Comparison of ENCODE assay signal across 8 cellular contexts in genomic region chr12:49763006-49763591, GRCh38. TPM values are rescaled to one million over a fixed set of nuclear protein-coding genes. Genes with fewer than 3 reads are reported as not detected.
DNase-seq lines count a peak whose midpoint lies in the region; ATAC-seq, FAIRE-seq and TF ChIP-seq lines count a peak whose summit lies in the region.

No MANE protein-coding gene starts in this region.

- intact Hi-C loops in right cardiac atrium (cut with DNase I): no loop called here

- H3K36me3 Mint-ChIP-seq in HFFc6 (ENCODE audit: low read depth): peaks cover 45% of the 10 kb centered on the region
- peaks cover 50% of the 10 kb centered on the region for H3K36me3 Mint-ChIP-seq in T-helper 1 cell treated with Interleukin-12 subunit alpha and Interleukin-12 subunit beta and Interleukin-4 antibody, amounts not matched to agents 30 μg/mL and 1 μg/mL, for 36 hours (ENCODE audit: low read depth)

- peaks cover 3% of the 10 kb centered on the region; the same call in 1 of the 2 replicates for H3K27me3 Mint-ChIP-seq in HFFc6 (ENCODE audit: insufficient read depth)
- no peaks in the 10 kb centered on the region for H3K27me3 Mint-ChIP-seq in T-helper 1 cell treated with Interleukin-12 subunit alpha and Interleukin-12 subunit beta and Interleukin-4 antibody, amounts not matched to agents 30 μg/mL and 1 μg/mL, for 36 hours (ENCODE audit: low read depth)

- ATAC-seq in right cardiac atrium (peak; percentile 59 to 78), GM19395 (IDR thresholded peaks at IDR 0.05; ENCODE audit: unreplicated experiment) (no peak)

- H3K9me3 ChIP-seq in right cardiac atrium (ENCODE audit: control insufficient read depth, low read length) (no peaks in the 10 kb centered on the region), small intestine (ENCODE audit: control insufficient read depth, low read depth) (no peaks in the 10 kb centered on the region)

- H3K9me3 Mint-ChIP-seq in HFFc6: no peaks in the 10 kb centered on the region
- no peaks in the 10 kb centered on the region for H3K9me3 Mint-ChIP-seq in T-helper 1 cell treated with Interleukin-12 subunit alpha and Interleukin-12 subunit beta and Interleukin-4 antibody, amounts not matched to agents 30 μg/mL and 1 μg/mL, for 36 hours

- H3K4me1 ChIP-seq in right cardiac atrium (ENCODE audit: control insufficient read depth, insufficient read depth, low read length): no peaks in the 10 kb centered on the region
- no peaks in the 10 kb centered on the region for H3K4me1 ChIP-seq in small intestine (ENCODE audit: control insufficient read depth in 2 of 2, insufficient read depth in 1 of 2, low read depth in 1 of 2, low read length in 1 of 2)

- no peak overlapping the region for H3K4me3 Mint-ChIP-seq in HFFc6
- H3K4me3 Mint-ChIP-seq in T-helper 1 cell treated with Interleukin-12 subunit alpha and Interleukin-12 subunit beta and Interleukin-4 antibody, amounts not matched to agents 30 μg/mL and 1 μg/mL, for 36 hours: peak overlapping the region; percentile 37

- H3K4me3 ChIP-seq in right cardiac atrium (ENCODE audit: low read length) (no peak overlapping the region), small intestine (ENCODE audit: low read depth in 1 of 2, low read length in 2 of 2) (no peak overlapping the region)

- WGBS in right cardiac atrium: 18% methylated on average over 8 of the region's 8 CpGs
- WGBS in small intestine, 3 donors: 29 to 52% (median 35%) methylated on average over 8 of the region's 8 CpGs

- H3K36me3 ChIP-seq in small intestine (ENCODE audit: control insufficient read depth in 2 of 2, insufficient read depth in 2 of 2, low read length in 2 of 2): peaks cover 21 to 28% of the 10 kb centered on the region in 2 donors

- H3K27me3 ChIP-seq in right cardiac atrium (ENCODE audit: control insufficient read depth, insufficient read depth): no peaks in the 10 kb centered on the region
- no peaks in the 10 kb centered on the region for H3K27me3 ChIP-seq in small intestine (ENCODE audit: control insufficient read depth in 2 of 2, insufficient read depth in 2 of 2, low read length in 2 of 2)

- H3K27ac ChIP-seq in C4-2B (no peak overlapping the region), right cardiac atrium (ENCODE audit: low read length) (no peak overlapping the region), small intestine (ENCODE audit: low read depth in 1 of 2, low read length in 1 of 2) (no peak overlapping the region)

- FAIRE-seq in small intestine (lab: Jason Lieb, UNC): no peak

- DNase-seq in HFFc6: peak; percentile 44
- DNase-seq in activated naive CD8-positive, alpha-beta T cell treated with anti-CD3 and anti-CD28 coated beads, Interleukin-2, amount 50 U/mL, for 16 hours (ENCODE audit: low read depth, low spot score): peak; percentile 53
- peak; percentile 71 to 91 (median 87) for DNase-seq in right cardiac atrium
- peak; percentile 48 for DNase-seq in small intestine
- no peak for DNase-seq in amniotic stem cell (lab: John Stamatoyannopoulos, UW)

- H3K27ac Mint-ChIP-seq in HFFc6: no peak overlapping the region; the same call in 1 of the 2 replicates
- H3K27ac Mint-ChIP-seq in T-helper 1 cell treated with Interleukin-12 subunit alpha and Interleukin-12 subunit beta and Interleukin-4 antibody, amounts not matched to agents 30 μg/mL and 1 μg/mL, for 36 hours: peak overlapping the region; percentile 71

- peak; percentile 81 for TF ChIP-seq CTCF in C4-2B (conservative IDR thresholded peaks at IDR 0.05)
- peak; percentile 86 for TF ChIP-seq CTCF in HFFc6 (IDR thresholded peaks at IDR 0.05)

- peaks cover 5% of the 10 kb centered on the region for H3K4me1 Mint-ChIP-seq in HFFc6 (ENCODE audit: low read depth)
- peaks cover 50% of the 10 kb centered on the region for H3K4me1 Mint-ChIP-seq in T-helper 1 cell treated with Interleukin-12 subunit alpha and Interleukin-12 subunit beta and Interleukin-4 antibody, amounts not matched to agents 30 μg/mL and 1 μg/mL, for 36 hours (ENCODE audit: low read depth)

RNA-seq across cellular contexts. Expression of gene TMBIM6, which starts 21.7 kb away (rescaled TPM):
- 100 to 1,000 TPM; 471 to 545 (median 497) TPM for total RNA-seq in HFFc6 (2021; fragmentation: NEBNext Ultra II Directional; extraction: Animal tissue kit (Norgen Biotek cat#: 25700))
- 100 to 1,000 TPM; 216 to 254 (median 247) TPM for total RNA-seq in right cardiac atrium
- 159 TPM for polyA plus RNA-seq in right cardiac atrium
- 100 to 1,000 TPM; 174 to 377 (median 212) TPM for polyA plus RNA-seq in small intestine

RNA-seq across cellular contexts. Expression of gene FMNL3, which starts 55.9 kb away (rescaled TPM):
- total RNA-seq in HFFc6 (2021; fragmentation: NEBNext Ultra II Directional; extraction: Animal tissue kit (Norgen Biotek cat#: 25700)): 10 to 100 TPM; 15.8 to 21.8 (median 19.5) TPM
- total RNA-seq in right cardiac atrium: 10 to 100 TPM; 11.7 to 19.0 (median 11.9) TPM
- polyA plus RNA-seq in right cardiac atrium: 7.0 TPM
- polyA plus RNA-seq in small intestine: 1 to 10 TPM in 2 of 3 donors, under 1 TPM in 1; 0.89 to 4.6 (median 3.5) TPM
